In genomic region chr1:220655961-220656720, GRCh38 we compare ENCODE assay signal across 10 cellular contexts. TPM values are rescaled to one million over a fixed set of nuclear protein-coding genes. Genes with fewer than 3 reads are reported as not detected.
A peak's percentile ranks its signal among the peaks of the same experiment; 100 is the strongest.
DNase-seq lines count a peak whose midpoint lies in the region; ATAC-seq lines count a peak whose summit lies in the region.
"Had no signal": no experiment of that assay in that cellular context is flagged by ENCODE, and none has a peak within 500 bp of the region (broad histone marks: within the 10 kb centered on the region; RNA-seq: fewer than 3 reads in every experiment).

No MANE protein-coding gene starts in this region.

- H3K36me3 Mint-ChIP-seq in stimulated activated effector memory CD8-positive, alpha-beta T cell treated with anti-CD3 and anti-CD28 coated beads, Interleukin-12 subunit alpha, Interleukin-12 subunit beta, amount 100 ng/mL, for 72 hours, result no peaks in the 10 kb centered on the region
- H3K36me3 Mint-ChIP-seq in T-cell, result no peaks in the 10 kb centered on the region

- CTCF ChIA-PET in T-cell (lab: Charles Lee), result no interaction called here

- POLR2A ChIA-PET in T-cell (lab: Charles Lee), result no interaction called here

- ATAC-seq in GM19328 (IDR thresholded peaks at IDR 0.05; ENCODE audit: unreplicated experiment) (peak; percentile 27), HG02623 (IDR thresholded peaks at IDR 0.05; ENCODE audit: unreplicated experiment) (peak; percentile 19), HG03439 (IDR thresholded peaks at IDR 0.05; ENCODE audit: unreplicated experiment) (peak; percentile 41), T-cell (replicated peaks in 1 of 4) (no peak), HG02588 (IDR thresholded peaks at IDR 0.05; ENCODE audit: unreplicated experiment) (no peak)
- peak; percentile 13 for ATAC-seq in stimulated activated effector memory CD8-positive, alpha-beta T cell treated with anti-CD3 and anti-CD28 coated beads, Interleukin-12 subunit alpha, Interleukin-12 subunit beta, amount 100 ng/mL, for 72 hours
- ATAC-seq: activated CD4-positive, CD25-positive, alpha-beta regulatory T cell treated with anti-CD3 and anti-CD28 coated beads, Interleukin-2, amount 50 U/mL, for 24 hours had no signal

- no peaks in the 10 kb centered on the region for H3K9me3 Mint-ChIP-seq in stimulated activated effector memory CD8-positive, alpha-beta T cell treated with anti-CD3 and anti-CD28 coated beads, Interleukin-12 subunit alpha, Interleukin-12 subunit beta, amount 100 ng/mL, for 72 hours
- no peaks in the 10 kb centered on the region for H3K9me3 Mint-ChIP-seq in T-cell

- peaks cover 6 to 8% of the 10 kb centered on the region in 2 donors for H3K27me3 Mint-ChIP-seq in T-cell

- no peak for DNase-seq in stimulated activated effector memory CD8-positive, alpha-beta T cell treated with anti-CD3 and anti-CD28 coated beads, Interleukin-12 subunit alpha, Interleukin-12 subunit beta, amount 100 ng/mL, for 72 hours (ENCODE audit: low spot score in 2 of 2)
- DNase-seq in T-cell (no peak), AML-193 (lab: John Stamatoyannopoulos, UW) (no peak)
- DNase-seq: activated T-cell treated with anti-CD3 and anti-CD28 coated beads for 4 hours, erythroblast had no signal

- no peak overlapping the region for H3K4me3 Mint-ChIP-seq in stimulated activated effector memory CD8-positive, alpha-beta T cell treated with anti-CD3 and anti-CD28 coated beads, Interleukin-12 subunit alpha, Interleukin-12 subunit beta, amount 100 ng/mL, for 72 hours
- no peak overlapping the region for H3K4me3 Mint-ChIP-seq in T-cell

- H3K4me1 Mint-ChIP-seq in stimulated activated effector memory CD8-positive, alpha-beta T cell treated with anti-CD3 and anti-CD28 coated beads, Interleukin-12 subunit alpha, Interleukin-12 subunit beta, amount 100 ng/mL, for 72 hours, result no peaks in the 10 kb centered on the region
- no peaks in the 10 kb centered on the region for H3K4me1 Mint-ChIP-seq in T-cell

- H3K27ac Mint-ChIP-seq in stimulated activated effector memory CD8-positive, alpha-beta T cell treated with anti-CD3 and anti-CD28 coated beads, Interleukin-12 subunit alpha, Interleukin-12 subunit beta, amount 100 ng/mL, for 72 hours, result no peak overlapping the region
- H3K27ac Mint-ChIP-seq in T-cell, result no peak overlapping the region

RNA-seq across cellular contexts. Expression of gene C1orf115, which starts 34.0 kb away (rescaled TPM):
- total RNA-seq in T-cell, result 1 to 10 TPM in 4 of 5 donors, under 1 TPM in 1; 0.45 to 1.6 (median 1.3) TPM

Comparison
In these comparisons a context has a peak if more than half of its experiments do, and no peak if none do; other contexts are left out.
1. ATAC-seq: peak in GM19328 (single experiment), HG02623 (single experiment), HG03439 (single experiment) and stimulated activated effector memory CD8-positive, alpha-beta T cell treated with anti-CD3 and anti-CD28 coated beads, Interleukin-12 subunit alpha, Interleukin-12 subunit beta, amount 100 ng/mL, for 72 hours (single experiment); none in T-cell (0 of 4) and HG02588 (single experiment).